ENCODE assay signal across 19 cellular contexts in the genomic region with DNA sequence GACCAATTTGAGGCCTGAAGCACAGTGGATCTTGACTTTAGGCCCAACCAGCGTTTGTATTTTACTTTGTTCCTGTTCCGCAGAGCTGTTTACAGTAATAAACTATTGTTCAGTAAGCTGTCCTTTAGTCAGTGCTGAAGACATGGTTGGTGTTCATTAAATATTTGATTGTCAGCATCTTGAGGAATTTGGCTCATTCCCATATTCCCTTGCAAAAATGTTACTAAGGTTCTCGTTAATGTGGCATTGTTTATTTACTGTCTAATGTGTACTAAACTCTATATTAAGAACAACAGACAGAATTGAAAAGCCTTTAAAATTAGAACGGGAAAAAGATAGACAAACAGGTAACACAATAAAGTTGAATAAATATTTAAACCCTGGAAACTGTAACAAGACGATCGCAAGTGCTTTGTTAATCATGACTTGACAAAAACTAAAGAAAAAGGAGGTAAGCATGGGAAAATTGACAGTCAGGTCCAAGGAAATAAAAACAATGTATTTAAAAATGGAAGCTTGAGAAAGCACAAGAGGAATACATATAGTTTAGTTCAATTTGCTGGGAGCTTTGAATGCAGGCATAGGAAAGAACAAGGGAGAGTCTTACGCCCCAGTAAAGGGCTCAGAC.
DNase-seq lines count a peak whose midpoint lies in the region; ATAC-seq and TF ChIP-seq lines count a peak whose summit lies in the region.
"Had no signal": no experiment of that assay in that cellular context is flagged by ENCODE, and none has a peak within 500 bp of the region (broad histone marks: within the 10 kb centered on the region; RNA-seq: fewer than 3 reads in every experiment).

No MANE protein-coding gene starts in this region.

- DNase-seq in Caki2 (ENCODE audit: low read depth) = peak; percentile 79
- peak; percentile 14 for DNase-seq in astrocyte of the hippocampus (ENCODE audit: low read depth, low spot score)
- DNase-seq in renal cortical epithelial cell (ENCODE audit: low read depth) = peak; percentile 6
- DNase-seq in osteoblast (ENCODE audit: insufficient read length, low spot score, missing footprints) = no peak
- DNase-seq: Caco-2; CD4-positive, CD25-positive, alpha-beta regulatory T cell; CD8-positive, alpha-beta T cell; DMS 273 treated with DMSO at 0.1 percent for 48 hours; DMS79; EL; GDM1; GOT3; HFFc6 had no signal

- ATAC-seq in HG03565 (IDR thresholded peaks at IDR 0.05; ENCODE audit: unreplicated experiment) = no peak
- ATAC-seq in GM21786 (IDR thresholded peaks at IDR 0.05; ENCODE audit: unreplicated experiment) = no peak
- ATAC-seq: CD8-positive, alpha-beta T cell; GM12878 had no signal

- H3K4me3 ChIP-seq in osteoblast (ENCODE audit: insufficient read depth, low read length) = no peak overlapping the region
- H3K4me3 ChIP-seq: BLaER1, GM12878, HAP-1 had no signal

- in situ Hi-C loops in Caki2 (cut with HindIII; ENCODE audit: low pct_unique_long_range_greater_than_20kb, low sequenced_read_pairs) = no loop called here

- no peaks in the 10 kb centered on the region for H3K36me3 ChIP-seq in osteoblast (ENCODE audit: insufficient read depth, low read length)
- H3K36me3 ChIP-seq: BLaER1, HAP-1 had no signal

- no peaks in the 10 kb centered on the region for H4K20me1 ChIP-seq in osteoblast (ENCODE audit: insufficient read depth, low read length)
- H4K20me1 ChIP-seq: BLaER1 had no signal

- H3K27me3 ChIP-seq in osteoblast (ENCODE audit: insufficient read depth, low read length) = no peaks in the 10 kb centered on the region
- H3K27me3 ChIP-seq: BLaER1 had no signal

- H3K79me2 ChIP-seq in osteoblast (ENCODE audit: insufficient read depth, low read length) = no peaks in the 10 kb centered on the region

- no peak for TF ChIP-seq CTCF in 22Rv1 (IDR thresholded peaks at IDR 0.05)
- no peak for TF ChIP-seq CTCF in osteoblast (IDR thresholded peaks at IDR 0.05; ENCODE audit: extremely low read depth, low read depth, low read length)

- H3K4me1 ChIP-seq in osteoblast (ENCODE audit: insufficient read depth, low read length) = no peaks in the 10 kb centered on the region
- H3K4me1 ChIP-seq: Caco-2, HAP-1 had no signal

- no peaks in the 10 kb centered on the region for H3K9me3 ChIP-seq in osteoblast (ENCODE audit: low read depth, low read length)
- H3K9me3 ChIP-seq: BLaER1, Caco-2, HAP-1 had no signal

- no peak overlapping the region for H2AFZ ChIP-seq in osteoblast (ENCODE audit: low read length)

- peak overlapping the region; percentile 69 for H3K27ac ChIP-seq in 22Rv1
- no peak overlapping the region for H3K27ac ChIP-seq in osteoblast (ENCODE audit: low read depth, low read length)
- H3K27ac ChIP-seq: BLaER1 had no signal

- H3K4me2 ChIP-seq in osteoblast (ENCODE audit: insufficient read depth, low read length) = no peak overlapping the region
- H3K4me2 ChIP-seq: BLaER1 had no signal
